Comparison of ENCODE assay signal across 9 cellular contexts in genomic region chr12:80019691-80020090, GRCh38.
"Had no signal": no experiment of that assay in that cellular context is flagged by ENCODE, and none has a peak within 500 bp of the region (broad histone marks: within the 10 kb centered on the region; RNA-seq: fewer than 3 reads in every experiment).

No MANE protein-coding gene starts in this region.

- H3K9me3 ChIP-seq: HAP-1 had no signal

- ATAC-seq: HCT116, HepG2 had no signal

- H3K9ac ChIP-seq: GM23248 had no signal

- H3K36me3 ChIP-seq: HAP-1 had no signal

- H3K27ac ChIP-seq: GM23248, HL-60 had no signal

- DNase-seq: GM23248, GOT3, H7, HFFc6, IMR-90 had no signal

- H2AFZ ChIP-seq: GM23248 had no signal

- H3K4me3 ChIP-seq: GM23248, HAP-1 had no signal
